ENCODE assay signal across 25 cellular contexts in the genomic region with DNA sequence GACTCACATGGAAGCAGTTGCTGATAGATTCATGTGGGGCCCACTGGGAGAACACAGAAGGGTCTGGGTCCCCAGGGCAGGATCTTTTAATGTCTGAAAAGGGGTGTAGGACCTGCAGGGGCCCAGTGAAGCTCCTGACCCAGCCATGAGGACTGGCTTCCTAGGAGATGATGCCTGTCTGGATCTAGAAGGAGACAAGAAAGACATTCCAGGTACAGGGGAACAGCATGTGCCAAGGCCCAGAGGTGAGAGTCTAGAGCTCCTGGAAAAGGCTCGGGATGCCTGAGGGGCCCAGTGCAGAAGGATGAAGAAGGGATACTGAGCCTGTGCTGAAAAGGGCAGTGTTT. TPM values are rescaled to one million over a fixed set of nuclear protein-coding genes. Genes with fewer than 3 reads are reported as not detected.
DNase-seq lines count a peak whose midpoint lies in the region; ATAC-seq and TF ChIP-seq lines count a peak whose summit lies in the region.
"Had no signal": no experiment of that assay in that cellular context is flagged by ENCODE, and none has a peak within 500 bp of the region (broad histone marks: within the 10 kb centered on the region; RNA-seq: fewer than 3 reads in every experiment).

No MANE protein-coding gene starts in this region.

- H3K18ac ChIP-seq in neuronal stem cell (ENCODE audit: low read length), result peak overlapping the region; percentile 90

- no peak overlapping the region for H3K4ac ChIP-seq in neuronal stem cell (ENCODE audit: low read length)

- H3K4me2 ChIP-seq in neuronal stem cell (ENCODE audit: insufficient read depth, low read length, poor library complexity, severe bottlenecking), result no peak overlapping the region

- ATAC-seq in foreskin keratinocyte, result no peak
- ATAC-seq in GM19397 (IDR thresholded peaks at IDR 0.05; ENCODE audit: unreplicated experiment), result no peak
- no peak for ATAC-seq in left ventricle myocardium superior
- ATAC-seq: left cardiac atrium; naive thymus-derived CD8-positive, alpha-beta T cell had no signal

- no peak overlapping the region for H3K23ac ChIP-seq in neuronal stem cell (ENCODE audit: low read depth, low read length, poor library complexity)

- H3K4me1 ChIP-seq in foreskin keratinocyte, result peaks cover 29% of the 10 kb centered on the region
- H3K4me1 ChIP-seq in neuronal stem cell (ENCODE audit: control insufficient read depth in 2 of 2, insufficient read depth in 1 of 2, low read depth in 1 of 2, low read length in 2 of 2), result peaks cover 0 to 18% of the 10 kb centered on the region in 2 donors

- H3K27me3 ChIP-seq in WERI-Rb-1 (ENCODE audit: insufficient read depth, low read depth, severe bottlenecking), result no peaks in the 10 kb centered on the region
- no peaks in the 10 kb centered on the region for H3K27me3 ChIP-seq in foreskin keratinocyte
- peaks cover 0 to 64% (median 17%) of the 10 kb centered on the region in 3 experiments for H3K27me3 ChIP-seq in neuronal stem cell (ENCODE audit: control insufficient read depth in 3 of 3, insufficient read depth in 3 of 3, low read depth in 1 of 3, low read length in 3 of 3)
- H3K27me3 ChIP-seq: MG63 had no signal

- H3K79me1 ChIP-seq in neuronal stem cell (ENCODE audit: low read depth, low read length), result no peaks in the 10 kb centered on the region

- peak overlapping the region; percentile 34 for H2BK15ac ChIP-seq in neuronal stem cell (ENCODE audit: low read length)

- H3K9ac ChIP-seq in neuronal stem cell (ENCODE audit: low read depth, low read length, poor library complexity), result no peak overlapping the region

- TF ChIP-seq CTCF in WERI-Rb-1 (IDR thresholded peaks at IDR 0.05; ENCODE audit: low read depth, low read length) (no peak), foreskin keratinocyte (conservative IDR thresholded peaks at IDR 0.05) (no peak)

- no peaks in the 10 kb centered on the region for H3K36me3 ChIP-seq in WERI-Rb-1
- no peaks in the 10 kb centered on the region for H3K36me3 ChIP-seq in neuronal stem cell (replicated peaks in 1 of 2; ENCODE audit: control insufficient read depth in 2 of 2, insufficient read depth in 2 of 2, low read length in 2 of 2)
- H3K36me3 ChIP-seq: MG63 had no signal

- peak overlapping the region; percentile 8 for H2BK5ac ChIP-seq in neuronal stem cell (ENCODE audit: low read length)

- no CpG with 5 or more reads among the region's 1 CpG for WGBS in neuronal stem cell (ENCODE audit: extremely low coverage in 2 of 2, insufficient read length in 2 of 2, insufficient replicate concordance in 1 of 2), 2 donors

- DNase-seq in WERI-Rb-1, result no peak
- no peak for DNase-seq in foreskin keratinocyte
- DNase-seq in neuronal stem cell (ENCODE audit: low spot score), result no peak
- no peak for DNase-seq in left ventricle myocardium superior
- no peak for DNase-seq in amniotic stem cell (lab: John Stamatoyannopoulos, UW)
- no peak for DNase-seq in posterior vena cava (ENCODE audit: low spot score)
- DNase-seq: activated B cell treated with CpG ODN at 0.5 μM for 24 hours; activated naive CD4-positive, alpha-beta T cell treated with anti-CD3 and anti-CD28 coated beads for 36 hours; CD4-positive, alpha-beta T cell; cortex of kidney; DMS153; glutamatergic neuron; left cardiac atrium; MG63; naive thymus-derived CD8-positive, alpha-beta T cell; NCI-H1417; NCI-H2081; NCI-H345; NCI-H774; OCI-M1; SHP77; T1000 had no signal

- no peak overlapping the region for H3K14ac ChIP-seq in neuronal stem cell (ENCODE audit: low read length)

- H2AK5ac ChIP-seq in neuronal stem cell (ENCODE audit: low read depth, low read length), result peak overlapping the region; percentile 95

- peak overlapping the region; percentile 37 for H2BK120ac ChIP-seq in neuronal stem cell (ENCODE audit: low read depth, low read length)

- intact Hi-C loops in left ventricle myocardium superior (cut with micrococcal nuclease) (no loop called here), posterior vena cava (cut with DNase I) (loop anchor here in 1 of 2 donors (2.0 kb wide), 1 partner anchor 76 kb away; no protein-coding TSS in a partner anchor)

- H3K4me3 ChIP-seq in WERI-Rb-1 (ENCODE audit: low read depth, low read length), result no peak overlapping the region
- no peak overlapping the region for H3K4me3 ChIP-seq in neuronal stem cell (ENCODE audit: low read length in 2 of 2)
- H3K4me3 ChIP-seq: K562, MG63 had no signal

- no peak overlapping the region for H2BK12ac ChIP-seq in neuronal stem cell (ENCODE audit: low read length)

- H3K9me3 ChIP-seq in WERI-Rb-1 (ENCODE audit: severe bottlenecking), result no peaks in the 10 kb centered on the region
- no peaks in the 10 kb centered on the region for H3K9me3 ChIP-seq in neuronal stem cell (replicated peaks in 1 of 2; ENCODE audit: control insufficient read depth in 2 of 2, insufficient read depth in 1 of 2, low read depth in 1 of 2, low read length in 2 of 2)
- H3K9me3 ChIP-seq: MG63 had no signal

- no peak overlapping the region for H4K8ac ChIP-seq in neuronal stem cell (ENCODE audit: low read depth, low read length)

- H4K91ac ChIP-seq in neuronal stem cell (ENCODE audit: low read depth, low read length, poor library complexity), result no peak overlapping the region

- no peak overlapping the region for H2AFZ ChIP-seq in neuronal stem cell (ENCODE audit: low read length)

- H3K27ac ChIP-seq in WERI-Rb-1 (peak overlapping the region; percentile 92), foreskin keratinocyte (peak overlapping the region; percentile 29), neuronal stem cell (replicated peaks; ENCODE audit: low read length) (peak overlapping the region; percentile 34)

RNA-seq across cellular contexts. Expression of gene SEMA3F, which starts 4.7 kb away (rescaled TPM):
- total RNA-seq in foreskin keratinocyte, result 108 and 121 TPM in 2 replicates
- 94.2 and 98.4 TPM in 2 replicates for polyA plus RNA-seq in foreskin keratinocyte
- 68.0 TPM for polyA plus RNA-seq in neuronal stem cell (2013, experiment 1 of 2)
- polyA plus RNA-seq in neuronal stem cell (2013, experiment 2 of 2), result 67.2 TPM
- total RNA-seq in left ventricle myocardium superior, result 11.4 TPM
- 10 to 100 TPM; 27.8 to 48.0 TPM for total RNA-seq in posterior vena cava
- total RNA-seq: activated B cell treated with CpG ODN at 0.5 μM for 24 hours; activated naive CD4-positive, alpha-beta T cell treated with anti-CD3 and anti-CD28 coated beads for 36 hours; naive thymus-derived CD8-positive, alpha-beta T cell had no signal
- polyA plus RNA-seq: naive thymus-derived CD8-positive, alpha-beta T cell had no signal

RNA-seq across cellular contexts. Expression of gene GNAT1, which starts 41.0 kb away (rescaled TPM):
- 0.03 TPM in 1 of 2 replicates, not detected in the other for total RNA-seq in foreskin keratinocyte
- not detected in 2 replicates for polyA plus RNA-seq in foreskin keratinocyte
- polyA plus RNA-seq in neuronal stem cell (2013, experiment 1 of 2), result 0.03 TPM
- polyA plus RNA-seq in neuronal stem cell (2013, experiment 2 of 2), result 0.04 TPM
- not detected for total RNA-seq in left ventricle myocardium superior
- total RNA-seq in posterior vena cava, result not detected
- total RNA-seq: activated B cell treated with CpG ODN at 0.5 μM for 24 hours; activated naive CD4-positive, alpha-beta T cell treated with anti-CD3 and anti-CD28 coated beads for 36 hours; bronchial epithelial cell; K562; left cardiac atrium; naive thymus-derived CD8-positive, alpha-beta T cell had no signal
- polyA plus RNA-seq: K562; naive thymus-derived CD8-positive, alpha-beta T cell had no signal

RNA-seq across cellular contexts. Expression of gene SLC38A3, which starts 54.7 kb away (rescaled TPM):
- total RNA-seq in foreskin keratinocyte (not detected in 2 replicates), left ventricle myocardium superior (10.4 TPM), posterior vena cava (under 1 TPM; 0.37 to 0.62 TPM)
- polyA plus RNA-seq in foreskin keratinocyte, result 0.09 TPM in 1 of 2 replicates, not detected in the other
- 3.5 TPM for polyA plus RNA-seq in neuronal stem cell (2013, experiment 1 of 2)
- 3.2 TPM for polyA plus RNA-seq in neuronal stem cell (2013, experiment 2 of 2)
- total RNA-seq: activated B cell treated with CpG ODN at 0.5 μM for 24 hours; activated naive CD4-positive, alpha-beta T cell treated with anti-CD3 and anti-CD28 coated beads for 36 hours; bronchial epithelial cell; naive thymus-derived CD8-positive, alpha-beta T cell had no signal
- polyA plus RNA-seq: naive thymus-derived CD8-positive, alpha-beta T cell had no signal

Comparison
In these comparisons a context has a peak if more than half of its experiments do, and no peak if none do; other contexts are left out.
1. H3K27ac ChIP-seq: peak in every context shown above with its lines; median percentile 92 in WERI-Rb-1; 34 in neuronal stem cell; 29 in foreskin keratinocyte.